10 cellular contexts compared by ENCODE assay signal in the genomic region with DNA sequence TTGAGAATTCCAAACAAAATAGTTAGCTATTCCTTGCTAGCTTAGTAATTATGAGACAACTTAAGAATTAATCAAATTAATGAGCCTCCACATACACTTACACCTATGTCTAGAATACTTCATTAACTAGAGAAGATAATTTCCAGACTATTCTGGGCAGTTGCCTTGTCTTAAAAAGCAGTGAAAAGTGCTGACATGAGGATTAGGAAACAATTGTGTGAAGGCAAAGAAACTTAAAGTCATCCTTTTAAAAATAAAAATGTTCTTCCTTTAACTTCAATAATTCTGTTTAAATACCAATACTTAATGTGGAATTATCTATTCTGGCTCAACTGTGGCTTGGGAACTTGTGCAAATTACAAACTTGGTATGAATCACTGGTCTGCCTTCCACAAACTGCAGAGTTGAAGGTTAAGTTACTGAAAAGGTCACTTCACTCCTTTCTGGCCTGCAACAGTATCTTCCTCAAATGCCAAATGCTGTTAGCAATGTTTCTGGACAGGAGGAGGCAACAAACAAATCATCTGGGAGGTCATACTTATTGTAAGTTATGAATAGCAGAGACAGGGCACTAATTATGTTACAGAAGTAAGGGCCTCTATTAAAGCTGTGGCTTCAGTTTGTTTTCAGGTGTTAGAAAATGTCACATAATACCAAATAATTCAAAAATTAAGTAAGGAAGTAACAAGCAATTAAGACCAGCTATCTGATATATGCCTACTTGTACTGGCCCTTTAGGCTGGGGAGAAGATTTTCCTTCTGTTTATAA. TPM values are rescaled to one million over a fixed set of nuclear protein-coding genes. Genes with fewer than 3 reads are reported as not detected.
DNase-seq lines count a peak whose midpoint lies in the region; ATAC-seq, FAIRE-seq and TF ChIP-seq lines count a peak whose summit lies in the region.
"Had no signal": no experiment of that assay in that cellular context is flagged by ENCODE, and none has a peak within 500 bp of the region (broad histone marks: within the 10 kb centered on the region; RNA-seq: fewer than 3 reads in every experiment).

No MANE protein-coding gene starts in this region.

- no peak overlapping the region for H3K4me2 ChIP-seq in osteoblast (ENCODE audit: insufficient read depth, low read length)

- no peak overlapping the region for H3K27ac ChIP-seq in osteoblast (ENCODE audit: low read depth, low read length)

- peak; percentile 60 for DNase-seq in EH (ENCODE audit: low read depth)
- peak; percentile 37 for DNase-seq in RPMI7951 (ENCODE audit: low read depth)
- DNase-seq in fibroblast of gingiva (ENCODE audit: low read depth) = peak; percentile 88
- DNase-seq in osteoblast (ENCODE audit: insufficient read length, low spot score, missing footprints) = peak; percentile 72
- DNase-seq in urothelium cell line (ENCODE audit: low spot score) = no peak
- no peak for DNase-seq in effector CD4-positive, alpha-beta T cell
- DNase-seq: cortex of kidney, small intestine had no signal

- no peaks in the 10 kb centered on the region for H3K36me3 ChIP-seq in osteoblast (ENCODE audit: insufficient read depth, low read length)

- FAIRE-seq in urothelium cell line (lab: Jason Lieb, UNC) = no peak
- FAIRE-seq: small intestine had no signal

- no peak for ATAC-seq in GM21723 (IDR thresholded peaks at IDR 0.05; ENCODE audit: unreplicated experiment)
- ATAC-seq in GM19351 (IDR thresholded peaks at IDR 0.05; ENCODE audit: unreplicated experiment) = no peak

- TF ChIP-seq CTCF in osteoblast (IDR thresholded peaks at IDR 0.05; ENCODE audit: extremely low read depth, low read depth, low read length) = no peak

- no peaks in the 10 kb centered on the region for H3K27me3 ChIP-seq in osteoblast (ENCODE audit: insufficient read depth, low read length)

- peaks cover 27% of the 10 kb centered on the region for H4K20me1 ChIP-seq in osteoblast (ENCODE audit: insufficient read depth, low read length)

- peaks cover 16% of the 10 kb centered on the region for H3K4me1 ChIP-seq in osteoblast (ENCODE audit: insufficient read depth, low read length)

- H3K4me3 ChIP-seq in osteoblast (ENCODE audit: insufficient read depth, low read length) = no peak overlapping the region

- peaks cover 71% of the 10 kb centered on the region for H3K79me2 ChIP-seq in osteoblast (ENCODE audit: insufficient read depth, low read length)

- no peaks in the 10 kb centered on the region for H3K9me3 ChIP-seq in osteoblast (ENCODE audit: low read depth, low read length)

- H2AFZ ChIP-seq in osteoblast (ENCODE audit: low read length) = no peak overlapping the region

RNA-seq across cellular contexts. Expression of a gene that starts 19.2 kb away (rescaled TPM):
- 1.8 and 3.0 TPM in 2 replicates for total RNA-seq in RPMI7951 (2014; rRNA removed; shearing (Covaris generic))
- total RNA-seq in osteoblast = 7.6 and 8.5 TPM in 2 replicates

RNA-seq across cellular contexts. Expression of a gene that starts 50.0 kb away (rescaled TPM):
- 18.9 and 24.6 TPM in 2 replicates for total RNA-seq in RPMI7951 (2014; rRNA removed; shearing (Covaris generic))
- 45.2 and 61.9 TPM in 2 replicates for total RNA-seq in osteoblast

Comparison
In these comparisons a context has a peak if more than half of its experiments do, and no peak if none do; other contexts are left out.
1. DNase-seq: peak in EH (single experiment), RPMI7951 (single experiment), fibroblast of gingiva (single experiment) and osteoblast (single experiment); none in urothelium cell line (single experiment) and effector CD4-positive, alpha-beta T cell (single experiment).